In the genomic region with DNA sequence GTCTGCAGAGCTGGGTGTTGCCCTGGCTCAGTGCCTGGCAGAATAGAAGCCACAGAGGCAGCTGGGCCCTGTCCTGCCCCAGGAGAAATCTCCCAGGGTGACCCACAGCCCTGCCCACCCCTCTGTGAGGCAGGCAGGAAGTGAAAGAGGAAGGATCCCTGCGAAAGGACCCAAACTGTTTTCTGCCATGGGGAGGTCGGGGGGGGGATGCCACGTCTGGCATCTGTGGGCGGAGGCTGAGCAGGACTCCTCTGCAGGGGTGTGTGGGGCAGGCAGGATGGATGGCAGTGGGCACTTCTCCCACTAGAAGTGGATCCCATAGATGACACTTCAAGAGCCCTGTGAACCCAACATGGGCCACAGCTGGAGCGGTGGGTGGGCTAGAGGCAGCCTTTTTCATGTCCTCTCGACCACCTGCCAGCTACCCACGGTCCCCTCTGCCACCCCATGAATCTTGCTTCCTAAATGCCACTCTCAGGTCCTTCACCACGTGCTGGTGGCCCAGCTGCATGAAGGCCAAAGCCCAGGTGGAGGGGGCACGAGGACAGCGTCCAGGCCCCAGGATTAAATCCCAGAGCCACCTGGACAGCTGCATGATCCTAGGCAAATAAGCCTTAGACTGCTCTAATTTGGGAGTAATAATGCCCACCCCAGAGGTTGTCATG, we compare ENCODE assay signal across 11 cellular contexts. TPM values are rescaled to one million over a fixed set of nuclear protein-coding genes. Genes with fewer than 3 reads are reported as not detected.
DNase-seq lines count a peak whose midpoint lies in the region; ATAC-seq and TF ChIP-seq lines count a peak whose summit lies in the region.
"Had no signal": no experiment of that assay in that cellular context is flagged by ENCODE, and none has a peak within 500 bp of the region (broad histone marks: within the 10 kb centered on the region; RNA-seq: fewer than 3 reads in every experiment).

No MANE protein-coding gene starts in this region.

- H4K20me1 ChIP-seq in SK-N-SH (ENCODE audit: insufficient read depth) = no peaks in the 10 kb centered on the region
- H4K20me1 ChIP-seq in neural progenitor cell (ENCODE audit: low read depth) = peaks cover 9% of the 10 kb centered on the region

- no peaks in the 10 kb centered on the region for H3K36me3 ChIP-seq in SK-N-SH (replicated peaks in 1 of 2; ENCODE audit: control insufficient read depth in 1 of 2, insufficient read depth in 2 of 2, low read length in 1 of 2)
- H3K36me3 ChIP-seq in gastroesophageal sphincter = peaks cover 0 to 16% of the 10 kb centered on the region in 2 donors
- H3K36me3 ChIP-seq in thymus (ENCODE audit: control insufficient read depth, insufficient read depth) = no peaks in the 10 kb centered on the region
- H3K36me3 ChIP-seq in MG63 = no peaks in the 10 kb centered on the region
- no peaks in the 10 kb centered on the region for H3K36me3 ChIP-seq in neural progenitor cell

- peaks cover 37% of the 10 kb centered on the region for H3K27me3 Mint-ChIP-seq in neural progenitor cell (ENCODE audit: insufficient read depth, low read depth)

- H3K9me3 Mint-ChIP-seq in neural progenitor cell = no peaks in the 10 kb centered on the region

- H3K27ac ChIP-seq in SK-N-SH (ENCODE audit: low read depth in 2 of 2, low read length in 1 of 2) (no peak overlapping the region), gastroesophageal sphincter (peak overlapping the region in 3 of 4 donors; percentile 42 to 82 (median 68)), thymus (ENCODE audit: low read depth) (peak overlapping the region; percentile 58), neural progenitor cell (no peak overlapping the region)

- H3K79me2 ChIP-seq in SK-N-SH (ENCODE audit: insufficient read depth) (no peaks in the 10 kb centered on the region), neural progenitor cell (ENCODE audit: low read depth) (peaks cover 13% of the 10 kb centered on the region)

- H3K36me3 Mint-ChIP-seq in neural progenitor cell = no peaks in the 10 kb centered on the region

- H3K4me3 ChIP-seq in SK-N-SH (ENCODE audit: low read depth in 2 of 2, low read length in 1 of 2) (no peak overlapping the region), gastroesophageal sphincter (peak overlapping the region in 1 of 2 donors; percentile 78), thymus (ENCODE audit: low read length) (no peak overlapping the region), MG63 (no peak overlapping the region), neural progenitor cell (no peak overlapping the region)

- H3K4me1 ChIP-seq in SK-N-SH (ENCODE audit: control insufficient read depth in 1 of 2, insufficient read depth in 2 of 2, low read depth in 1 of 2, low read length in 1 of 2) (peaks cover 8 to 16% of the 10 kb centered on the region in 2 experiments; a peak in 3 of 4 replicates), gastroesophageal sphincter (peaks cover 0 to 74% (median 25%) of the 10 kb centered on the region in 3 donors), thymus (ENCODE audit: control insufficient read depth, insufficient read depth, low read length) (peaks cover 4% of the 10 kb centered on the region), neural progenitor cell (peaks cover 38% of the 10 kb centered on the region)

- H3K4me2 ChIP-seq in SK-N-SH = no peak overlapping the region
- H3K4me2 ChIP-seq in neural progenitor cell = no peak overlapping the region

- H2AFZ ChIP-seq in SK-N-SH (ENCODE audit: low read depth) (no peak overlapping the region), neural progenitor cell (replicated peaks) (no peak overlapping the region)

- H3K27me3 ChIP-seq in SK-N-SH (ENCODE audit: insufficient read depth) = peaks cover 23% of the 10 kb centered on the region
- H3K27me3 ChIP-seq in gastroesophageal sphincter = peaks cover 21% of the 10 kb centered on the region
- peaks cover 44% of the 10 kb centered on the region for H3K27me3 ChIP-seq in thymus (ENCODE audit: control insufficient read depth, insufficient read depth)
- H3K27me3 ChIP-seq in MG63 = peaks cover 2% of the 10 kb centered on the region; the same call in 1 of the 2 replicates
- peaks cover 46% of the 10 kb centered on the region for H3K27me3 ChIP-seq in neural progenitor cell

- no peak for TF ChIP-seq POLR2A in gastroesophageal sphincter (IDR thresholded peaks at IDR 0.05)

- ATAC-seq in SK-N-SH treated with all-trans-retinoic acid at 6 μM for 48 hours (no peak), gastroesophageal sphincter (no peak)

- no peak overlapping the region for H3K27ac Mint-ChIP-seq in neural progenitor cell

- TF ChIP-seq CTCF in SK-N-SH (IDR thresholded peaks at IDR 0.05) (no peak), gastroesophageal sphincter (IDR thresholded peaks at IDR 0.05) (no peak), neural progenitor cell (IDR thresholded peaks at IDR 0.05) (no peak)

- H3K4me3 Mint-ChIP-seq in neural progenitor cell = no peak overlapping the region

- H3F3A ChIP-seq in SK-N-SH (replicated peaks; ENCODE audit: insufficient read depth) (peaks cover 7% of the 10 kb centered on the region), neural progenitor cell (ENCODE audit: low read depth) (peaks cover 20% of the 10 kb centered on the region)

- H3K9me2 ChIP-seq in SK-N-SH = no peaks in the 10 kb centered on the region

- TF ChIP-seq RAD21 in SK-N-SH (IDR thresholded peaks at IDR 0.05; ENCODE audit: low read length) = no peak

- TF ChIP-seq EP300 in SK-N-SH (IDR thresholded peaks at IDR 0.05; ENCODE audit: borderline replicate concordance in 1 of 2, low read depth in 1 of 2, low read length in 1 of 2) = no peak
- TF ChIP-seq EP300 in gastroesophageal sphincter (IDR thresholded peaks at IDR 0.05) = no peak

- DNase-seq in SK-N-SH (peak; percentile 34), NOMO-1 treated with dmso at 0.1 percent for 144 hours (lab: John Stamatoyannopoulos, UW; ENCODE audit: unreplicated experiment) (peak; percentile 71), MG63 (no peak), neural progenitor cell (ENCODE audit: low spot score) (no peak), NCI-H2107 treated with DMSO at 0.1 percent for 48 hours (lab: John Stamatoyannopoulos, UW; ENCODE audit: unreplicated experiment) (no peak)
- DNase-seq: dermis blood vessel endothelial cell, DMS53, trophoblast cell had no signal

- peaks cover 34% of the 10 kb centered on the region for H3K4me1 Mint-ChIP-seq in neural progenitor cell

- H3K9ac ChIP-seq in SK-N-SH (no peak overlapping the region), neural progenitor cell (no peak overlapping the region)

- H3K9me3 ChIP-seq in SK-N-SH (no peaks in the 10 kb centered on the region), gastroesophageal sphincter (no peaks in the 10 kb centered on the region), thymus (ENCODE audit: control insufficient read depth) (no peaks in the 10 kb centered on the region), MG63 (no peaks in the 10 kb centered on the region), neural progenitor cell (ENCODE audit: low read depth) (no peaks in the 10 kb centered on the region)

- WGBS in SK-N-SH (ENCODE audit: low lambda C conversion rate) = 85% methylated on average over 9 of the region's 10 CpGs
- 60 to 70% methylated on average over 2 of the region's 10 CpGs for WGBS in gastroesophageal sphincter (ENCODE audit: low coverage in 1 of 2), 2 donors
- WGBS in thymus = 44% methylated on average over 10 of the region's 10 CpGs

- CTCF ChIA-PET in SK-N-SH (lab: Yijun Ruan, JAX) = interaction anchor here (1.0 to 1.3 kb wide), 2 partner anchors 43 to 68 kb away, joined by 3 read pairs; no protein-coding TSS in a partner anchor

- POLR2A ChIA-PET in SK-N-SH (lab: Yijun Ruan, JAX) = interaction anchor here (0.8 kb wide), 1 partner anchor 11 kb away, joined by 3 read pairs; no protein-coding TSS in a partner anchor

TF ChIP-seq in SK-N-SH, 30 proteins besides CTCF, POLR2A, EP300 and RAD21:
- TF ChIP-seq SMC3 (IDR thresholded peaks at IDR 0.05; ENCODE audit: low read depth, low read length) (no peak), NRF1 (IDR thresholded peaks at IDR 0.05; ENCODE audit: low read depth, low read length) (no peak), CHD2 (IDR thresholded peaks at IDR 0.05; ENCODE audit: low read length, partially characterized antibody) (no peak), GABPA (IDR thresholded peaks at IDR 0.05; ENCODE audit: low read depth) (no peak), JUND (IDR thresholded peaks at IDR 0.05) (no peak), SIN3A (IDR thresholded peaks at IDR 0.05; ENCODE audit: borderline replicate concordance, low read depth, low read length) (no peak), GATA2 (CRISPR knock-in tag; IDR thresholded peaks at IDR 0.05) (no peak)
- TF ChIP-seq, protein P1, sequence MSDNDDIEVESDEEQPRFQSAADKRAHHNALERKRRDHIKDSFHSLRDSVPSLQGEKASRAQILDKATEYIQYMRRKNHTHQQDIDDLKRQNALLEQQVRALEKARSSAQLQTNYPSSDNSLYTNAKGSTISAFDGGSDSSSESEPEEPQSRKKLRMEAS (IDR thresholded peaks at IDR 0.05; ENCODE audit: low read depth) = no peak
TF ChIP-seq in SK-N-SH: peak in this region for 0.

TF ChIP-seq in SK-N-SH treated with all-trans-retinoic acid at 6 μM for 48 hours, 23 proteins besides CTCF, POLR2A, EP300 and RAD21:
- TF ChIP-seq CSDC2 (CRISPR knock-in tag; IDR thresholded peaks at IDR 0.05) (no peak), PPARA (CRISPR knock-in tag; IDR thresholded peaks at IDR 0.05; ENCODE audit: borderline replicate concordance) (no peak), TOX (CRISPR knock-in tag; IDR thresholded peaks at IDR 0.05; ENCODE audit: borderline replicate concordance) (no peak), ZNF70 (CRISPR knock-in tag; IDR thresholded peaks at IDR 0.05) (no peak), ZNF8 (CRISPR knock-in tag; IDR thresholded peaks at IDR 0.05) (no peak)

RNA-seq across cellular contexts. Expression of a gene that starts 3.6 kb away (rescaled TPM):
- polyA plus RNA-seq in SK-N-SH (2012; rRNA removed) (0.13 and 0.15 TPM in 2 replicates), thymus (20.0 TPM)
- 0.05 and 0.14 TPM in 2 replicates for polyA plus RNA-seq in SK-N-SH (2012; cell fraction: cytosol; rRNA removed)
- 0.55 and 0.71 TPM in 2 replicates for polyA plus RNA-seq in SK-N-SH (2012; cell fraction: nucleus; rRNA removed)
- total RNA-seq in gastroesophageal sphincter (10 to 100 TPM; 13.4 to 47.7 (median 28.2) TPM), neural progenitor cell (ENCODE audit: low replicate concordance) (17.3 and 23.7 TPM in 2 replicates)
- 0.53 TPM in 1 of 2 replicates, not detected in the other for total RNA-seq in MG63 (2014; rRNA removed; shearing (Covaris generic); ENCODE audit: low replicate concordance)

Comparison
In these comparisons a context has a peak if more than half of its experiments do, and no peak if none do; other contexts are left out.
1. DNase-seq: peak in SK-N-SH (single experiment) and NOMO-1 treated with dmso at 0.1 percent for 144 hours (single experiment); none in MG63 (single experiment), neural progenitor cell (single experiment) and NCI-H2107 treated with DMSO at 0.1 percent for 48 hours (single experiment).
2. H3K27ac ChIP-seq: peak in gastroesophageal sphincter (3 of 4) and thymus (single experiment); none in SK-N-SH (0 of 2) and neural progenitor cell (single experiment).